In genomic region chr19:16325161-16325527, GRCh38 we compare ENCODE assay signal across 8 cellular contexts. TPM values are rescaled to one million over a fixed set of nuclear protein-coding genes. Genes with fewer than 3 reads are reported as not detected.
DNase-seq lines count a peak whose midpoint lies in the region; ATAC-seq, FAIRE-seq and TF ChIP-seq lines count a peak whose summit lies in the region.

No MANE protein-coding gene starts in this region.

- peak overlapping the region; percentile 76 for H3K27ac Mint-ChIP-seq in T-helper 2 cell treated with Interferon-gamma antibody and Interleukin-4, amounts not matched to agents 5 μg/mL and 100 μg/mL, for 36 hours

- H4K20me1 ChIP-seq in HCT116 (ENCODE audit: insufficient read depth) = 0 out of 2 replicates have a peak, but pooled peaks cover 8% of the 10 kb centered on the region

- RAD21 ChIA-PET in HCT116 (lab: Charles Lee; ENCODE audit: low non-redundant PET in 1 of 2, low total read pairs in 2 of 2, uncharacterized antibody in 2 of 2, unreplicated experiment in 2 of 2) = no interaction called here

- intact Hi-C loops in HCT116 (cut with micrococcal nuclease) = loop anchor here (5.0 kb wide), 1 partner anchor 78 kb away; no protein-coding TSS in a partner anchor
- intact Hi-C loops in uterus (cut with DNase I; ENCODE audit: low total_unique reads) = no loop called here

- peak overlapping the region; percentile 79 for H3K27ac ChIP-seq in HCT116 (ENCODE audit: low read depth, low read length)
- peak overlapping the region; percentile 85 to 87 for H3K27ac ChIP-seq in mucosa of rectum (ENCODE audit: low read depth in 2 of 2, low read length in 2 of 2)
- peak overlapping the region; percentile 95 to 98 for H3K27ac ChIP-seq in uterus

- POLR2A ChIA-PET in HCT116 (lab: Charles Lee) = interaction anchor here (1.0 to 1.8 kb wide), 12 partner anchors 9 to 78 kb away, joined by 3 to 42 read pairs (median 8); no protein-coding TSS in a partner anchor

- peak; percentile 53 for ATAC-seq in HCT116

- TF ChIP-seq RAD21 in HCT116 (IDR thresholded peaks at IDR 0.05; ENCODE audit: low read depth) = peak; percentile 13; the same call in 1 of the 2 replicates

- no peak for TF ChIP-seq POLR2A in HCT116 (IDR thresholded peaks at IDR 0.05; ENCODE audit: borderline replicate concordance, extremely low read depth, insufficient read depth, insufficient read length)
- TF ChIP-seq POLR2A in uterus (IDR thresholded peaks at IDR 0.05) = no peak

- no peaks in the 10 kb centered on the region for H3K27me3 ChIP-seq in HCT116 (ENCODE audit: insufficient read depth, low read length)
- peaks cover 3 to 10% of the 10 kb centered on the region in 2 donors for H3K27me3 ChIP-seq in mucosa of rectum (ENCODE audit: control insufficient read depth in 2 of 2, insufficient read depth in 2 of 2, low read length in 2 of 2)
- H3K27me3 ChIP-seq in uterus = no peaks in the 10 kb centered on the region

- peak overlapping the region; percentile 59 to 79 for H3K4me3 ChIP-seq in HCT116 (replicated peaks in 1 of 2; ENCODE audit: low read depth in 1 of 2, low read length in 2 of 2)
- H3K4me3 ChIP-seq in mucosa of rectum (ENCODE audit: low read length in 2 of 2) = peak overlapping the region; percentile 57 to 67
- H3K4me3 ChIP-seq in uterus = peak overlapping the region; percentile 44 to 98

- H3K4me2 ChIP-seq in HCT116 (ENCODE audit: low read length) = peak overlapping the region; percentile 96

- H3K36me3 ChIP-seq in HCT116 (ENCODE audit: control insufficient read depth in 1 of 2, insufficient read depth in 2 of 2, low read length in 2 of 2) = peaks cover 5 to 11% of the 10 kb centered on the region in 2 experiments; a peak in 2 of 4 replicates
- peaks cover 0 to 2% of the 10 kb centered on the region in 2 donors for H3K36me3 ChIP-seq in mucosa of rectum (ENCODE audit: control insufficient read depth in 2 of 2, insufficient read depth in 2 of 2, low read length in 2 of 2)
- H3K36me3 ChIP-seq in uterus = no peaks in the 10 kb centered on the region

- no peak for FAIRE-seq in D721Med (lab: Jason Lieb, UNC)

- H3K9me3 ChIP-seq in HCT116 (ENCODE audit: control insufficient read depth in 1 of 2, insufficient read depth in 1 of 2, low read depth in 1 of 2, low read length in 2 of 2) (no peaks in the 10 kb centered on the region), mucosa of rectum (ENCODE audit: control insufficient read depth in 2 of 2, low read length in 2 of 2) (no peaks in the 10 kb centered on the region), uterus (no peaks in the 10 kb centered on the region)

- H3K4me1 ChIP-seq in HCT116 (ENCODE audit: control insufficient read depth in 1 of 2, insufficient read depth in 2 of 2, low read length in 2 of 2) (peaks cover 11 to 23% of the 10 kb centered on the region in 2 experiments), mucosa of rectum (ENCODE audit: control insufficient read depth in 2 of 2, insufficient read depth in 2 of 2, low read length in 2 of 2) (peaks cover 18 to 22% of the 10 kb centered on the region in 2 donors), uterus (peaks cover 7 to 15% of the 10 kb centered on the region in 2 donors)

- H3K9me3 Mint-ChIP-seq in T-helper 2 cell treated with Interferon-gamma antibody and Interleukin-4, amounts not matched to agents 5 μg/mL and 100 μg/mL, for 36 hours = no peaks in the 10 kb centered on the region

- DNase-seq in D721Med (ENCODE audit: insufficient read length, low spot score) (no peak), HCT116 (ENCODE audit: low read depth, low spot score) (no peak), ecto neural progenitor cell (ENCODE audit: low spot score) (peak; percentile 61), uterus (peak in 1 of 2 donors; percentile 52), inferior parietal cortex (ENCODE audit: extremely low spot score) (no peak), HCEC 1CT (no peak)
- peak; percentile 50 for DNase-seq in T-helper 2 cell treated with Interferon-gamma antibody and Interleukin-4, amounts not matched to agents 5 μg/mL and 100 μg/mL, for 36 hours (ENCODE audit: low spot score)

- no TSS peak for BruUV-seq in HCT116 (replicated peaks; lab: Mats Ljungman, UMichigan)

- peak; percentile 9 for TF ChIP-seq CTCF in D721Med (IDR thresholded peaks at IDR 0.05; ENCODE audit: insufficient read depth, missing control alignments)
- TF ChIP-seq CTCF in HCT116 (IDR thresholded peaks at IDR 0.05 in 2 of 3, conservative IDR thresholded peaks at IDR 0.05 in 1 of 3; ENCODE audit: borderline replicate concordance in 1 of 3, insufficient read depth in 1 of 3, low read depth in 2 of 3, low read length in 2 of 3) = peak in 1 of 3 experiments; percentile 14; a peak in 1 of 6 replicates
- TF ChIP-seq CTCF in uterus (IDR thresholded peaks at IDR 0.05) = peak in 1 of 4 experiments; percentile 1

- H3K9ac ChIP-seq in HCT116 (ENCODE audit: low read length) = peak overlapping the region; percentile 87
- peak overlapping the region; percentile 32 to 78 for H3K9ac ChIP-seq in mucosa of rectum (ENCODE audit: low read depth in 1 of 2, low read length in 2 of 2)

- no peak overlapping the region for H2AFZ ChIP-seq in HCT116 (ENCODE audit: low read depth, low read length, poor library complexity, severe bottlenecking)

- no peaks in the 10 kb centered on the region for H3K9me2 ChIP-seq in HCT116 (ENCODE audit: insufficient read depth)

- H3K27me3 Mint-ChIP-seq in T-helper 2 cell treated with Interferon-gamma antibody and Interleukin-4, amounts not matched to agents 5 μg/mL and 100 μg/mL, for 36 hours (ENCODE audit: low read depth) = peaks cover 48% of the 10 kb centered on the region

- H3K79me2 ChIP-seq in HCT116 (ENCODE audit: insufficient read depth, low read length) = peaks cover 23% of the 10 kb centered on the region

- peaks cover 46% of the 10 kb centered on the region for H3K36me3 Mint-ChIP-seq in T-helper 2 cell treated with Interferon-gamma antibody and Interleukin-4, amounts not matched to agents 5 μg/mL and 100 μg/mL, for 36 hours (ENCODE audit: low read depth)

- H3K4me1 Mint-ChIP-seq in T-helper 2 cell treated with Interferon-gamma antibody and Interleukin-4, amounts not matched to agents 5 μg/mL and 100 μg/mL, for 36 hours (ENCODE audit: low read depth) = peaks cover 41% of the 10 kb centered on the region

- CTCF ChIA-PET in HCT116 (lab: Charles Lee) = interaction anchor here (1.0 kb wide), 1 partner anchor 14 kb away, joined by 4 read pairs; no protein-coding TSS in a partner anchor

- peak overlapping the region; percentile 60 for H3K4me3 Mint-ChIP-seq in T-helper 2 cell treated with Interferon-gamma antibody and Interleukin-4, amounts not matched to agents 5 μg/mL and 100 μg/mL, for 36 hours

TF ChIP-seq in HCT116, 20 proteins besides CTCF, POLR2A, EP300 and RAD21:
- TF ChIP-seq EGR1 (IDR thresholded peaks at IDR 0.05; ENCODE audit: low read depth) (peak; percentile 59), MAX (IDR thresholded peaks at IDR 0.05) (peak; percentile 43; the same call in 1 of the 2 replicates), ZFX (IDR thresholded peaks at IDR 0.05) (no peak; the same call in 1 of the 2 replicates), EZH2 (IDR thresholded peaks at IDR 0.05) (no peak), TCF7L2 (IDR thresholded peaks at IDR 0.05; ENCODE audit: borderline replicate concordance, extremely low read depth, insufficient read depth, insufficient read length) (no peak), SIN3A (IDR thresholded peaks at IDR 0.05; ENCODE audit: low read depth) (no peak; the same call in 1 of the 2 replicates), CEBPB (IDR thresholded peaks at IDR 0.05; ENCODE audit: low read depth) (no peak), FOSL1 (IDR thresholded peaks at IDR 0.05; ENCODE audit: low read depth) (no peak)

RNA-seq across cellular contexts. Expression of gene KLF2, which starts 0.5 kb away (rescaled TPM):
- total RNA-seq in HCT116 (2021; ENCODE audit: unreplicated experiment) (39.4 TPM), uterus (100 to 1,000 TPM in 2 of 4 donors, 10 to 100 TPM in 2; 16.5 to 139 (median 81.8) TPM)
- polyA plus RNA-seq in HCT116 (2012) = 37.7 and 54.7 TPM in 2 replicates

Comparison
In these comparisons a context has a peak if more than half of its experiments do, and no peak if none do; other contexts are left out.
1. DNase-seq: peak in T-helper 2 cell treated with Interferon-gamma antibody and Interleukin-4, amounts not matched to agents 5 μg/mL and 100 μg/mL, for 36 hours (single experiment) and ecto neural progenitor cell (single experiment); none in D721Med (single experiment), HCT116 (single experiment), inferior parietal cortex (single experiment) and HCEC 1CT (single experiment).
2. Peak in every context shown above with its lines, with median percentiles within 50 percentile points of each other: H3K27ac ChIP-seq and H3K4me3 ChIP-seq.